In genomic region chr19:42216653-42217521, GRCh38 we compare ENCODE assay signal across 8 cellular contexts. TPM values are rescaled to one million over a fixed set of nuclear protein-coding genes. Genes with fewer than 3 reads are reported as not detected.
DNase-seq lines count a peak whose midpoint lies in the region; ATAC-seq and TF ChIP-seq lines count a peak whose summit lies in the region.

No MANE protein-coding gene starts in this region.

- DNase-seq in CD14-positive monocyte (ENCODE audit: low spot score), result no peak
- DNase-seq in NCI-H1105 (lab: John Stamatoyannopoulos, UW), result peak; percentile 12
- no peak for DNase-seq in activated T-helper 1 cell treated with anti-CD3 and anti-CD28 coated beads, Interleukin-12 subunit alpha, Interleukin-12 subunit beta, Interleukin-2, Interleukin-4 antibody, amounts not matched to agents 30 ng/mL and 10 ng/mL and 1 ng/mL, durations not matched to agents 14 hours and 24 hours and 36 hours (ENCODE audit: low spot score)
- peak; percentile 25 to 67 for DNase-seq in foreskin fibroblast
- DNase-seq in neural progenitor cell (ENCODE audit: low spot score), result peak; percentile 89
- no peak for DNase-seq in foreskin melanocyte
- no peak for DNase-seq in HK-2 (ENCODE audit: unreplicated experiment)

- peaks cover 0 to 1% (median 0%) of the 10 kb centered on the region in 3 donors for H3K27me3 Mint-ChIP-seq in CD14-positive monocyte (ENCODE audit: low read depth in 3 of 3)
- H3K27me3 Mint-ChIP-seq in activated T-helper 1 cell treated with anti-CD3 and anti-CD28 coated beads, Interleukin-12 subunit alpha, Interleukin-12 subunit beta, Interleukin-2, Interleukin-4 antibody, amounts not matched to agents 30 ng/mL and 10 ng/mL and 1 ng/mL, durations not matched to agents 14 hours and 24 hours and 36 hours (ENCODE audit: insufficient read depth), result peaks cover 2% of the 10 kb centered on the region
- H3K27me3 Mint-ChIP-seq in neural progenitor cell (ENCODE audit: insufficient read depth, low read depth), result peaks cover 5% of the 10 kb centered on the region

- H3K4me3 Mint-ChIP-seq in CD14-positive monocyte (peak overlapping the region; percentile 89 to 96), neural progenitor cell (peak overlapping the region; percentile 96)
- H3K4me3 Mint-ChIP-seq in activated T-helper 1 cell treated with anti-CD3 and anti-CD28 coated beads, Interleukin-12 subunit alpha, Interleukin-12 subunit beta, Interleukin-2, Interleukin-4 antibody, amounts not matched to agents 30 ng/mL and 10 ng/mL and 1 ng/mL, durations not matched to agents 14 hours and 24 hours and 36 hours, result peak overlapping the region; percentile 99

- peaks cover 39 to 43% of the 10 kb centered on the region in 2 donors for H3K36me3 Mint-ChIP-seq in CD14-positive monocyte
- peaks cover 28% of the 10 kb centered on the region for H3K36me3 Mint-ChIP-seq in activated T-helper 1 cell treated with anti-CD3 and anti-CD28 coated beads, Interleukin-12 subunit alpha, Interleukin-12 subunit beta, Interleukin-2, Interleukin-4 antibody, amounts not matched to agents 30 ng/mL and 10 ng/mL and 1 ng/mL, durations not matched to agents 14 hours and 24 hours and 36 hours (ENCODE audit: low read depth)
- H3K36me3 Mint-ChIP-seq in neural progenitor cell, result peaks cover 7% of the 10 kb centered on the region

- no peaks in the 10 kb centered on the region for H3K27me3 ChIP-seq in neural progenitor cell

- H4K20me1 ChIP-seq in neural progenitor cell (ENCODE audit: low read depth), result peaks cover 56% of the 10 kb centered on the region

- peaks cover 24% of the 10 kb centered on the region for H3F3A ChIP-seq in neural progenitor cell (ENCODE audit: low read depth)

- peaks cover 76% of the 10 kb centered on the region for H3K79me2 ChIP-seq in neural progenitor cell (ENCODE audit: low read depth)

- H3K4me1 Mint-ChIP-seq in CD14-positive monocyte (peaks cover 72% of the 10 kb centered on the region), neural progenitor cell (peaks cover 36% of the 10 kb centered on the region)
- peaks cover 64% of the 10 kb centered on the region for H3K4me1 Mint-ChIP-seq in activated T-helper 1 cell treated with anti-CD3 and anti-CD28 coated beads, Interleukin-12 subunit alpha, Interleukin-12 subunit beta, Interleukin-2, Interleukin-4 antibody, amounts not matched to agents 30 ng/mL and 10 ng/mL and 1 ng/mL, durations not matched to agents 14 hours and 24 hours and 36 hours (ENCODE audit: low read depth)

- no peaks in the 10 kb centered on the region for H3K9me3 ChIP-seq in neural progenitor cell (ENCODE audit: low read depth)

- H3K9me3 Mint-ChIP-seq in CD14-positive monocyte (peaks cover 0 to 2% (median 0%) of the 10 kb centered on the region in 7 donors), neural progenitor cell (no peaks in the 10 kb centered on the region)
- H3K9me3 Mint-ChIP-seq in activated T-helper 1 cell treated with anti-CD3 and anti-CD28 coated beads, Interleukin-12 subunit alpha, Interleukin-12 subunit beta, Interleukin-2, Interleukin-4 antibody, amounts not matched to agents 30 ng/mL and 10 ng/mL and 1 ng/mL, durations not matched to agents 14 hours and 24 hours and 36 hours, result no peaks in the 10 kb centered on the region

- TF ChIP-seq CTCF in CD14-positive monocyte (IDR thresholded peaks at IDR 0.05), result no peak
- TF ChIP-seq CTCF in foreskin fibroblast (IDR thresholded peaks at IDR 0.05; ENCODE audit: low read depth, low read length), result no peak
- no peak for TF ChIP-seq CTCF in neural progenitor cell (IDR thresholded peaks at IDR 0.05)

- ATAC-seq in GM21529 (IDR thresholded peaks at IDR 0.05; ENCODE audit: unreplicated experiment), result peak; percentile 9

- peak overlapping the region; percentile 89 for H3K27ac ChIP-seq in neural progenitor cell

- H3K4me2 ChIP-seq in neural progenitor cell, result peak overlapping the region; percentile 84

- H3K36me3 ChIP-seq in neural progenitor cell, result peaks cover 4% of the 10 kb centered on the region

- peak overlapping the region; percentile 98 to 100 (median 99) for H3K27ac Mint-ChIP-seq in CD14-positive monocyte
- peak overlapping the region; percentile 94 for H3K27ac Mint-ChIP-seq in activated T-helper 1 cell treated with anti-CD3 and anti-CD28 coated beads, Interleukin-12 subunit alpha, Interleukin-12 subunit beta, Interleukin-2, Interleukin-4 antibody, amounts not matched to agents 30 ng/mL and 10 ng/mL and 1 ng/mL, durations not matched to agents 14 hours and 24 hours and 36 hours
- no peak overlapping the region for H3K27ac Mint-ChIP-seq in neural progenitor cell

- peak overlapping the region; percentile 84 to 97 for H3K4me3 ChIP-seq in foreskin fibroblast (ENCODE audit: low read depth in 1 of 2, low read length in 2 of 2)
- peak overlapping the region; percentile 77 for H3K4me3 ChIP-seq in neural progenitor cell

- peaks cover 28% of the 10 kb centered on the region for H3K4me1 ChIP-seq in neural progenitor cell

- H3K9ac ChIP-seq in neural progenitor cell, result peak overlapping the region; percentile 62

- H2AFZ ChIP-seq in neural progenitor cell (replicated peaks), result peak overlapping the region; percentile 51

- intact Hi-C loops in CD14-positive monocyte (cut with micrococcal nuclease), result loop anchor here (1.0 to 5.0 kb wide), 4 partner anchors 16 to 35 kb away; no protein-coding TSS in a partner anchor
- intact Hi-C loops in activated T-helper 1 cell treated with anti-CD3 and anti-CD28 coated beads, Interleukin-12 subunit alpha, Interleukin-12 subunit beta, Interleukin-2, Interleukin-4 antibody, amounts not matched to agents 30 ng/mL and 10 ng/mL and 1 ng/mL, durations not matched to agents 14 hours and 24 hours and 36 hours (cut with micrococcal nuclease), result loop anchor here (1.0 to 2.0 kb wide), 10 partner anchors 16 to 141 kb away; partner anchors contain the start of genes ERF, PAFAH1B3, POU2F2 and PRR19

RNA-seq across cellular contexts. Expression of gene DEDD2, which starts 0.6 kb away (rescaled TPM):
- 100 to 1,000 TPM; 125 to 133 TPM for polyA plus RNA-seq in CD14-positive monocyte
- total RNA-seq in activated T-helper 1 cell treated with anti-CD3 and anti-CD28 coated beads, Interleukin-12 subunit alpha, Interleukin-12 subunit beta, Interleukin-2, Interleukin-4 antibody, amounts not matched to agents 30 ng/mL and 10 ng/mL and 1 ng/mL, durations not matched to agents 14 hours and 24 hours and 36 hours, result 36.9 and 37.9 TPM in 2 replicates
- 19.8 and 54.2 TPM in 2 replicates for total RNA-seq in neural progenitor cell (ENCODE audit: low replicate concordance)

RNA-seq across cellular contexts. Expression of gene ZNF526, which starts 3.2 kb away (rescaled TPM):
- polyA plus RNA-seq in CD14-positive monocyte, result 1 to 10 TPM in 1 of 2 donors, under 1 TPM in 1; 0.96 to 1.3 TPM
- 18.4 and 18.5 TPM in 2 replicates for total RNA-seq in activated T-helper 1 cell treated with anti-CD3 and anti-CD28 coated beads, Interleukin-12 subunit alpha, Interleukin-12 subunit beta, Interleukin-2, Interleukin-4 antibody, amounts not matched to agents 30 ng/mL and 10 ng/mL and 1 ng/mL, durations not matched to agents 14 hours and 24 hours and 36 hours
- 6.5 and 13.0 TPM in 2 replicates for total RNA-seq in neural progenitor cell (ENCODE audit: low replicate concordance)

RNA-seq across cellular contexts. Expression of gene GSK3A, which starts 25.5 kb away (rescaled TPM):
- 10 to 100 TPM; 12.3 to 14.9 TPM for polyA plus RNA-seq in CD14-positive monocyte
- total RNA-seq in activated T-helper 1 cell treated with anti-CD3 and anti-CD28 coated beads, Interleukin-12 subunit alpha, Interleukin-12 subunit beta, Interleukin-2, Interleukin-4 antibody, amounts not matched to agents 30 ng/mL and 10 ng/mL and 1 ng/mL, durations not matched to agents 14 hours and 24 hours and 36 hours, result 56.6 and 57.2 TPM in 2 replicates
- 22.5 and 41.3 TPM in 2 replicates for total RNA-seq in neural progenitor cell (ENCODE audit: low replicate concordance)

RNA-seq across cellular contexts. Expression of gene ERF, which starts 38.0 kb away (rescaled TPM):
- 1 to 10 TPM; 2.3 to 3.4 TPM for polyA plus RNA-seq in CD14-positive monocyte
- total RNA-seq in activated T-helper 1 cell treated with anti-CD3 and anti-CD28 coated beads, Interleukin-12 subunit alpha, Interleukin-12 subunit beta, Interleukin-2, Interleukin-4 antibody, amounts not matched to agents 30 ng/mL and 10 ng/mL and 1 ng/mL, durations not matched to agents 14 hours and 24 hours and 36 hours, result 71.9 and 78.4 TPM in 2 replicates
- total RNA-seq in neural progenitor cell (ENCODE audit: low replicate concordance), result 43.1 and 94.8 TPM in 2 replicates

RNA-seq across cellular contexts. Expression of gene CIC, which starts 52.2 kb away (rescaled TPM):
- polyA plus RNA-seq in CD14-positive monocyte, result under 1 TPM; 0.62 to 0.87 TPM
- 66.9 and 68.0 TPM in 2 replicates for total RNA-seq in activated T-helper 1 cell treated with anti-CD3 and anti-CD28 coated beads, Interleukin-12 subunit alpha, Interleukin-12 subunit beta, Interleukin-2, Interleukin-4 antibody, amounts not matched to agents 30 ng/mL and 10 ng/mL and 1 ng/mL, durations not matched to agents 14 hours and 24 hours and 36 hours
- 5.2 and 28.1 TPM in 2 replicates for total RNA-seq in neural progenitor cell (ENCODE audit: low replicate concordance)

Comparison
In these comparisons a context has a peak if more than half of its experiments do, and no peak if none do; other contexts are left out.
1. DNase-seq: peak in NCI-H1105 (single experiment), foreskin fibroblast (2 of 2) and neural progenitor cell (single experiment); none in CD14-positive monocyte (single experiment), activated T-helper 1 cell treated with anti-CD3 and anti-CD28 coated beads, Interleukin-12 subunit alpha, Interleukin-12 subunit beta, Interleukin-2, Interleukin-4 antibody, amounts not matched to agents 30 ng/mL and 10 ng/mL and 1 ng/mL, durations not matched to agents 14 hours and 24 hours and 36 hours (single experiment), foreskin melanocyte (single experiment) and HK-2 (single experiment).
2. Peak in every context shown above with its lines, with median percentiles within 50 percentile points of each other: H3K4me3 Mint-ChIP-seq.